Comparison of ENCODE assay signal across 25 cellular contexts in genomic region chr1:30044745-30045144, GRCh38.
"Had no signal": no experiment of that assay in that cellular context is flagged by ENCODE, and none has a peak within 500 bp of the region (broad histone marks: within the 10 kb centered on the region; RNA-seq: fewer than 3 reads in every experiment).

No MANE protein-coding gene starts in this region.

- H3K27me3 Mint-ChIP-seq: activated CD4-positive, alpha-beta T cell treated with anti-CD3 and anti-CD28 coated beads for 36 hours; activated naive CD8-positive, alpha-beta T cell treated with anti-CD3 and anti-CD28 coated beads, Interleukin-2, amount 10 ng/mL, durations not matched to agents 7 days and 5 days had no signal

- H3K9me3 ChIP-seq: ascending aorta, gastrocnemius medialis, right lobe of liver, thyroid gland had no signal

- H3K27ac Mint-ChIP-seq: activated CD4-positive, alpha-beta T cell treated with anti-CD3 and anti-CD28 coated beads for 36 hours; activated CD8-positive, alpha-beta T cell treated with anti-CD3 and anti-CD28 coated beads, Interleukin-2, amount 10 ng/mL, durations not matched to agents 7 days and 5 days; activated naive CD8-positive, alpha-beta T cell treated with anti-CD3 and anti-CD28 coated beads, Interleukin-2, amount 10 ng/mL, durations not matched to agents 7 days and 5 days; brain; mesothelial cell of epicardium; naive B cell; T-cell; T-helper 2 cell treated with Interferon-gamma antibody and Interleukin-4, amounts not matched to agents 5 μg/mL and 100 μg/mL, for 36 hours had no signal

- H3K27ac ChIP-seq: ascending aorta, cardiac muscle cell, gastrocnemius medialis, right lobe of liver, stomach, thyroid gland had no signal

- H3K4me1 ChIP-seq: ascending aorta, gastrocnemius medialis, right lobe of liver, stomach, thyroid gland had no signal

- H3K27me3 ChIP-seq: ascending aorta, cardiac muscle cell, gastrocnemius medialis, right lobe of liver, thyroid gland had no signal

- H3K9me3 Mint-ChIP-seq: effector memory CD8-positive, alpha-beta T cell; mesothelial cell of epicardium; T-helper 2 cell treated with Interferon-gamma antibody and Interleukin-4, amounts not matched to agents 5 μg/mL and 100 μg/mL, for 36 hours had no signal

- DNase-seq: activated CD4-positive, alpha-beta T cell treated with anti-CD3 and anti-CD28 coated beads for 36 hours; activated CD4-positive, CD25-positive, alpha-beta regulatory T cell; activated CD8-positive, alpha-beta T cell treated with anti-CD3 and anti-CD28 coated beads, Interleukin-2, amount 10 ng/mL, durations not matched to agents 7 days and 5 days; activated effector memory CD4-positive, alpha-beta T cell treated with Interleukin-2 at 50 U/mL for 16 hours; activated naive CD4-positive, alpha-beta T cell treated with Interleukin-2 at 50 U/mL for 16 hours; activated naive CD8-positive, alpha-beta T cell treated with anti-CD3 and anti-CD28 coated beads, Interleukin-2, amount 10 ng/mL, durations not matched to agents 7 days and 5 days; cortex of kidney; effector memory CD8-positive, alpha-beta T cell; erythroblast; gastrocnemius medialis; glutamatergic neuron; left cardiac atrium; left ventricle myocardium superior; naive B cell; right lobe of liver; stimulated activated CD4-positive, alpha-beta T cell treated with anti-CD3 and anti-CD28 coated beads, Interleukin-12 subunit alpha, Interleukin-12 subunit beta, amount 100 ng/mL, for 4 hours; stimulated activated CD4-positive, alpha-beta T cell treated with anti-CD3 and anti-CD28 coated beads, Interleukin-4, amount 100 ng/mL, for 1 hour; stomach; thyroid gland had no signal

- H3K36me3 ChIP-seq: ascending aorta, cardiac muscle cell, gastrocnemius medialis, right lobe of liver, stomach, thyroid gland had no signal

- H3K4me1 Mint-ChIP-seq: activated CD4-positive, alpha-beta T cell treated with anti-CD3 and anti-CD28 coated beads for 36 hours; activated naive CD8-positive, alpha-beta T cell treated with anti-CD3 and anti-CD28 coated beads, Interleukin-2, amount 10 ng/mL, durations not matched to agents 7 days and 5 days; brain; mesothelial cell of epicardium had no signal

- H3K4me3 Mint-ChIP-seq: activated CD4-positive, alpha-beta T cell treated with anti-CD3 and anti-CD28 coated beads for 36 hours; activated CD8-positive, alpha-beta T cell treated with anti-CD3 and anti-CD28 coated beads, Interleukin-2, amount 10 ng/mL, durations not matched to agents 7 days and 5 days; activated naive CD8-positive, alpha-beta T cell treated with anti-CD3 and anti-CD28 coated beads, Interleukin-2, amount 10 ng/mL, durations not matched to agents 7 days and 5 days; brain; mesothelial cell of epicardium; naive B cell; T-cell; T-helper 2 cell treated with Interferon-gamma antibody and Interleukin-4, amounts not matched to agents 5 μg/mL and 100 μg/mL, for 36 hours had no signal

- H3K36me3 Mint-ChIP-seq: activated naive CD8-positive, alpha-beta T cell treated with anti-CD3 and anti-CD28 coated beads, Interleukin-2, amount 10 ng/mL, durations not matched to agents 7 days and 5 days; brain; mesothelial cell of epicardium; naive B cell; T-cell had no signal

- H3K4me3 ChIP-seq: ascending aorta, cardiac muscle cell, gastrocnemius medialis, right lobe of liver, stomach, thyroid gland had no signal

- ATAC-seq: activated CD4-positive, alpha-beta T cell treated with anti-CD3 and anti-CD28 coated beads for 36 hours; activated CD8-positive, alpha-beta T cell treated with anti-CD3 and anti-CD28 coated beads, Interleukin-2, amount 10 ng/mL, durations not matched to agents 7 days and 5 days; gastrocnemius medialis; left cardiac atrium; left ventricle myocardium superior; T-cell had no signal
